ENCODE assay signal across 1 cellular context in genomic region chrX:40097492-40098263, GRCh38.
A peak's percentile ranks its signal among the peaks of the same experiment; 100 is the strongest.
TF ChIP-seq lines count a peak whose summit lies in the region.

TSS of gene BCOR (minus strand) at chrX:40097958. CDS start at chrX:40077929, 20,029 bp downstream.

TF ChIP-seq in K562, 482 proteins besides CTCF, POLR2A, EP300 and RAD21 (continued from another document and continues in another):
- peak; percentile 73; the same call in 1 of the 2 replicates for TF ChIP-seq RB1 (IDR thresholded peaks at IDR 0.05; ENCODE audit: low read depth)
- peak; percentile 72 for TF ChIP-seq RNF2 (IDR thresholded peaks at IDR 0.05)
- TF ChIP-seq POLR2AphosphoS5 (IDR thresholded peaks at IDR 0.05; ENCODE audit: control insufficient read depth, insufficient read depth, low read depth, low read length) = peak; percentile 86
- TF ChIP-seq POLR2G (IDR thresholded peaks at IDR 0.05; ENCODE audit: low read depth, low read length) = peak; percentile 91
- peak in 1 of 2 experiments; percentile 42; a peak in 2 of 4 replicates for TF ChIP-seq UBTF (IDR thresholded peaks at IDR 0.05; ENCODE audit: borderline replicate concordance in 1 of 2, low read depth in 2 of 2, low read length in 2 of 2)
- peak; percentile 33; the same call in 1 of the 2 replicates for TF ChIP-seq MYC (IDR thresholded peaks at IDR 0.05; ENCODE audit: low read depth, low read length)
- no peak for TF ChIP-seq MYC (CRISPR knock-in tag; IDR thresholded peaks at IDR 0.05; ENCODE audit: borderline replicate concordance, low read depth)
- peak; percentile 90 for TF ChIP-seq CCNT2 (IDR thresholded peaks at IDR 0.05; ENCODE audit: borderline replicate concordance, extremely low read depth, insufficient read length, low read depth, low read length)
- no peak for TF ChIP-seq PURB (CRISPR knock-in tag; IDR thresholded peaks at IDR 0.05; ENCODE audit: low read depth)
- TF ChIP-seq ATF7 (IDR thresholded peaks at IDR 0.05) = 0 out of 2 replicates have a peak, but pooled peaks have one; percentile 30
- peak; percentile 21; the same call in 1 of the 2 replicates for TF ChIP-seq ETS1 (conservative IDR thresholded peaks at IDR 0.05; ENCODE audit: control insufficient read depth, low read depth, low read length)
- TF ChIP-seq ZHX1 (conservative IDR thresholded peaks at IDR 0.05; ENCODE audit: low read length) = no peak
- TF ChIP-seq DEAF1 (CRISPR knock-in tag; IDR thresholded peaks at IDR 0.05) = no peak
- peak; percentile 55; the same call in 1 of the 2 replicates for TF ChIP-seq BHLHE40 (IDR thresholded peaks at IDR 0.05; ENCODE audit: low read length)
- no peak for TF ChIP-seq ID3 (CRISPR knock-in tag; IDR thresholded peaks at IDR 0.05)
- 0 out of 2 replicates have a peak, but pooled peaks have one; percentile 25 for TF ChIP-seq ID3 (tag; IDR thresholded peaks at IDR 0.05)
- TF ChIP-seq CXXC5 (CRISPR knock-in tag; IDR thresholded peaks at IDR 0.05) = peak; percentile 84
- TF ChIP-seq CEBPB (tag; IDR thresholded peaks at IDR 0.05) = no peak
- TF ChIP-seq THAP12 (CRISPR knock-in tag; IDR thresholded peaks at IDR 0.05) = peak; percentile 70
- TF ChIP-seq MBD2 (IDR thresholded peaks at IDR 0.05; ENCODE audit: borderline replicate concordance, low read depth) = peak; percentile 57; the same call in 1 of the 2 replicates
- peak; percentile 69 for TF ChIP-seq RBBP5 (IDR thresholded peaks at IDR 0.05; ENCODE audit: borderline replicate concordance, insufficient read depth, low read length, poor library complexity, severe bottlenecking)
- peak; percentile 32; the same call in 1 of the 2 replicates for TF ChIP-seq ZNF431 (CRISPR knock-in tag; IDR thresholded peaks at IDR 0.05)
- TF ChIP-seq PTBP1 (IDR thresholded peaks at IDR 0.05; ENCODE audit: low read depth, low read length) = no peak
- peak; percentile 87 for TF ChIP-seq CTBP1 (IDR thresholded peaks at IDR 0.05; ENCODE audit: borderline replicate concordance)
- no peak for TF ChIP-seq E2F4 (CRISPR knock-in tag; IDR thresholded peaks at IDR 0.05; ENCODE audit: low read depth)
- peak; percentile 76 for TF ChIP-seq CBX1 (IDR thresholded peaks at IDR 0.05; ENCODE audit: low read depth)
- peak; percentile 95 for TF ChIP-seq CHD1 (IDR thresholded peaks at IDR 0.05; ENCODE audit: low read length)
- no peak for TF ChIP-seq SAFB (IDR thresholded peaks at IDR 0.05; ENCODE audit: borderline replicate concordance, low read depth, low read length)
- TF ChIP-seq PHB (CRISPR knock-in tag; IDR thresholded peaks at IDR 0.05) = no peak
- TF ChIP-seq HNRNPL (IDR thresholded peaks at IDR 0.05; ENCODE audit: low read depth, low read length) = peak; percentile 71; the same call in 1 of the 2 replicates
- TF ChIP-seq SREBF1 (IDR thresholded peaks at IDR 0.05; ENCODE audit: borderline replicate concordance, low read depth, low read length) = no peak
- peak; percentile 52 to 73; a peak in 2 of 4 replicates for TF ChIP-seq MAZ (CRISPR knock-in tag; conservative IDR thresholded peaks at IDR 0.05 in 1 of 2, IDR thresholded peaks at IDR 0.05 in 1 of 2)
- TF ChIP-seq U2AF1 (optimal IDR thresholded peaks at IDR 0.05; ENCODE audit: low read depth, low read length) = no peak
- peak; percentile 88 for TF ChIP-seq KDM5B (IDR thresholded peaks at IDR 0.05; ENCODE audit: insufficient replicate concordance, low read depth, low read length)
- 0 out of 2 replicates have a peak, but pooled peaks have one; percentile 48 for TF ChIP-seq ZNF583 (CRISPR knock-in tag; IDR thresholded peaks at IDR 0.05)
- peak; percentile 21 for TF ChIP-seq HNRNPLL (IDR thresholded peaks at IDR 0.05; ENCODE audit: low read depth, low read length, poor library complexity, severe bottlenecking)
- TF ChIP-seq SUPT5H (IDR thresholded peaks at IDR 0.05) = peak; percentile 48
- no peak for TF ChIP-seq PCBP1 (IDR thresholded peaks at IDR 0.05; ENCODE audit: low read depth, low read length, poor library complexity, severe bottlenecking)
- peak; percentile 10 for TF ChIP-seq NELFE (IDR thresholded peaks at IDR 0.05; ENCODE audit: insufficient read depth, insufficient read length)
- no peak for TF ChIP-seq SNRNP70 (optimal IDR thresholded peaks at IDR 0.05; ENCODE audit: low read depth, low read length)
- TF ChIP-seq KAT7 (CRISPR knock-in tag; IDR thresholded peaks at IDR 0.05; ENCODE audit: borderline replicate concordance) = 0 out of 2 replicates have a peak, but pooled peaks have one; percentile 13
- TF ChIP-seq SIN3A (IDR thresholded peaks at IDR 0.05; ENCODE audit: borderline replicate concordance in 2 of 2, control insufficient read depth in 1 of 2, low read depth in 2 of 2, low read length in 2 of 2) = peak; percentile 16 to 45; a peak in 1 of 4 replicates
- TF ChIP-seq FOSL1 (tag; conservative IDR thresholded peaks at IDR 0.05) = 0 out of 2 replicates have a peak, but pooled peaks have one; percentile 0
- peak; percentile 80 for TF ChIP-seq RBFOX2 (IDR thresholded peaks at IDR 0.05; ENCODE audit: low read depth, low read length)
- 0 out of 2 replicates have a peak, but pooled peaks have one; percentile 70 for TF ChIP-seq ZBED1 (IDR thresholded peaks at IDR 0.05)
- TF ChIP-seq GTF2E2 (tag; IDR thresholded peaks at IDR 0.05) = 0 out of 2 replicates have a peak, but pooled peaks have one; percentile 33
- peak; percentile 70 for TF ChIP-seq SMAD1 (IDR thresholded peaks at IDR 0.05; ENCODE audit: low read depth, low read length, partially characterized antibody)
- no peak for TF ChIP-seq ZBTB12 (CRISPR knock-in tag; IDR thresholded peaks at IDR 0.05)
- no peak for TF ChIP-seq ATF1 (CRISPR knock-in tag; IDR thresholded peaks at IDR 0.05)
- TF ChIP-seq ATF1 (tag; IDR thresholded peaks at IDR 0.05) = peak; percentile 21; the same call in 1 of the 2 replicates
- TF ChIP-seq CBX5 (IDR thresholded peaks at IDR 0.05; ENCODE audit: borderline replicate concordance, low read depth) = no peak
- TF ChIP-seq CHCHD3 (CRISPR knock-in tag; IDR thresholded peaks at IDR 0.05) = no peak
- peak; percentile 50; the same call in 1 of the 2 replicates for TF ChIP-seq PHF8 (IDR thresholded peaks at IDR 0.05; ENCODE audit: borderline replicate concordance, low read length)
- TF ChIP-seq USF1 (CRISPR knock-in tag; IDR thresholded peaks at IDR 0.05) = no peak
- peak; percentile 88 for TF ChIP-seq FIP1L1 (IDR thresholded peaks at IDR 0.05; ENCODE audit: low read depth, low read length, poor library complexity, severe bottlenecking)
